29 cellular contexts compared by ENCODE assay signal in the genomic region with DNA sequence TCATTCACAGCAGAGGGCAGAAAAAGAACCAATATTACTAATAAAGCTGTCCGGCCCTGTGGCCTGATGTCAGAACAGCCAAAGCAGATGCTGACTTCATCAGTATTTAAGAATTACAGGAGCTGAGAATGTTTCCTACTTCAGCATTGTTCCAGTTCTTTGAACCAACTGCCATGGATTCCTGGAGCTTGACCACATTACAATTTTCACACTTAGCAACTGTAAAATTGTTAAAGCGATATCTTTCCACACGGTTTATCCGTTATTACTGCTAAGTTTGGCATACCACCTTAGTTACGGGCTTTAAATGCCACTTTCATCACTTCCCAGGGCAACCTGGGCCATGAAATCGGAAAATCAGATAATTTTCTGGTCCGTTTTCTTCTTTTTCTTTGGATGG.
"Had no signal": no experiment of that assay in that cellular context is flagged by ENCODE, and none has a peak within 500 bp of the region (broad histone marks: within the 10 kb centered on the region; RNA-seq: fewer than 3 reads in every experiment).

No MANE protein-coding gene starts in this region.

- H3K9me3 Mint-ChIP-seq: activated CD4-positive, alpha-beta memory T cell treated with anti-CD3 and anti-CD28 coated beads, Interleukin-2, amount 10 ng/mL, durations not matched to agents 7 days and 5 days; activated CD4-positive, alpha-beta T cell treated with anti-CD3 and anti-CD28 coated beads, Interleukin-2, amount 10 ng/mL, durations not matched to agents 7 days and 5 days; activated naive CD4-positive, alpha-beta T cell treated with anti-CD3 and anti-CD28 coated beads, Interleukin-2, amount 10 ng/mL, durations not matched to agents 7 days and 5 days; activated naive CD8-positive, alpha-beta T cell treated with anti-CD3 and anti-CD28 coated beads, Interleukin-2, amount 10 ng/mL, durations not matched to agents 7 days and 5 days; nephron progenitor cell; WTC11 had no signal

- H3K9me3 ChIP-seq: ascending aorta, esophagus squamous epithelium, left ventricle myocardium inferior, mucosa of descending colon, right lobe of liver, tibial nerve had no signal

- ATAC-seq: mucosa of descending colon, right lobe of liver, T-helper 17 cell, WTC11 had no signal

- H3K4me1 Mint-ChIP-seq: activated CD4-positive, alpha-beta memory T cell treated with anti-CD3 and anti-CD28 coated beads, Interleukin-2, amount 10 ng/mL, durations not matched to agents 7 days and 5 days; activated CD4-positive, alpha-beta T cell treated with anti-CD3 and anti-CD28 coated beads, Interleukin-2, amount 10 ng/mL, durations not matched to agents 7 days and 5 days; activated naive CD4-positive, alpha-beta T cell treated with anti-CD3 and anti-CD28 coated beads, Interleukin-2, amount 10 ng/mL, durations not matched to agents 7 days and 5 days; activated naive CD8-positive, alpha-beta T cell treated with anti-CD3 and anti-CD28 coated beads, Interleukin-2, amount 10 ng/mL, durations not matched to agents 7 days and 5 days; T-helper 17 cell; WTC11 had no signal

- H3K27me3 ChIP-seq: ascending aorta, brain microvascular endothelial cell, esophagus squamous epithelium, right lobe of liver, tibial nerve had no signal

- H3K4me3 ChIP-seq: ascending aorta, esophagus squamous epithelium, left ventricle myocardium inferior, lung, mucosa of descending colon, right lobe of liver, tibial nerve had no signal

- H3K27ac Mint-ChIP-seq: activated CD4-positive, alpha-beta memory T cell treated with anti-CD3 and anti-CD28 coated beads, Interleukin-2, amount 10 ng/mL, durations not matched to agents 7 days and 5 days; activated CD4-positive, alpha-beta T cell treated with anti-CD3 and anti-CD28 coated beads, Interleukin-2, amount 10 ng/mL, durations not matched to agents 7 days and 5 days; activated naive CD4-positive, alpha-beta T cell treated with anti-CD3 and anti-CD28 coated beads, Interleukin-2, amount 10 ng/mL, durations not matched to agents 7 days and 5 days; activated naive CD8-positive, alpha-beta T cell treated with anti-CD3 and anti-CD28 coated beads, Interleukin-2, amount 10 ng/mL, durations not matched to agents 7 days and 5 days; activated T-cell treated with anti-CD3 and anti-CD28 coated beads, Interleukin-2, amount 50 U/mL, for 24 hours; nephron progenitor cell; T-helper 17 cell; WTC11 had no signal

- FAIRE-seq: endometrium, islet of Langerhans had no signal

- H3K27me3 Mint-ChIP-seq: activated CD4-positive, alpha-beta memory T cell treated with anti-CD3 and anti-CD28 coated beads, Interleukin-2, amount 10 ng/mL, durations not matched to agents 7 days and 5 days; activated CD4-positive, alpha-beta T cell treated with anti-CD3 and anti-CD28 coated beads, Interleukin-2, amount 10 ng/mL, durations not matched to agents 7 days and 5 days; activated naive CD4-positive, alpha-beta T cell treated with anti-CD3 and anti-CD28 coated beads, Interleukin-2, amount 10 ng/mL, durations not matched to agents 7 days and 5 days; activated naive CD8-positive, alpha-beta T cell treated with anti-CD3 and anti-CD28 coated beads, Interleukin-2, amount 10 ng/mL, durations not matched to agents 7 days and 5 days; activated T-cell treated with anti-CD3 and anti-CD28 coated beads, Interleukin-2, amount 50 U/mL, for 24 hours; T-helper 17 cell had no signal

- H3K4me1 ChIP-seq: ascending aorta, esophagus squamous epithelium, left ventricle myocardium inferior, right lobe of liver, tibial nerve had no signal

- H3K4me3 Mint-ChIP-seq: activated CD4-positive, alpha-beta memory T cell treated with anti-CD3 and anti-CD28 coated beads, Interleukin-2, amount 10 ng/mL, durations not matched to agents 7 days and 5 days; activated CD4-positive, alpha-beta T cell treated with anti-CD3 and anti-CD28 coated beads, Interleukin-2, amount 10 ng/mL, durations not matched to agents 7 days and 5 days; activated naive CD4-positive, alpha-beta T cell treated with anti-CD3 and anti-CD28 coated beads, Interleukin-2, amount 10 ng/mL, durations not matched to agents 7 days and 5 days; activated naive CD8-positive, alpha-beta T cell treated with anti-CD3 and anti-CD28 coated beads, Interleukin-2, amount 10 ng/mL, durations not matched to agents 7 days and 5 days; activated T-cell treated with anti-CD3 and anti-CD28 coated beads, Interleukin-2, amount 50 U/mL, for 24 hours; nephron progenitor cell; T-helper 17 cell; WTC11 had no signal

- H3K36me3 ChIP-seq: ascending aorta, brain microvascular endothelial cell, esophagus squamous epithelium, left ventricle myocardium inferior, right lobe of liver, tibial nerve had no signal

- H3K27ac ChIP-seq: ascending aorta, brain microvascular endothelial cell, epithelial cell of prostate, esophagus squamous epithelium, left ventricle myocardium inferior, right lobe of liver, tibial nerve had no signal

- DNase-seq: activated CD4-positive, alpha-beta memory T cell treated with anti-CD3 and anti-CD28 coated beads, Interleukin-2, amount 10 ng/mL, durations not matched to agents 7 days and 5 days; activated CD4-positive, alpha-beta T cell treated with anti-CD3 and anti-CD28 coated beads for 1 hour; activated CD4-positive, alpha-beta T cell treated with anti-CD3 and anti-CD28 coated beads, Interleukin-2, amount 10 ng/mL, durations not matched to agents 7 days and 5 days; activated CD8-positive, alpha-beta memory T cell treated with anti-CD3 and anti-CD28 coated beads, Interleukin-2, amount 50 U/mL, for 48 hours; activated gamma-delta T cell; activated naive CD4-positive, alpha-beta T cell treated with anti-CD3 and anti-CD28 coated beads, Interleukin-2, amount 10 ng/mL, durations not matched to agents 7 days and 5 days; activated naive CD8-positive, alpha-beta T cell treated with anti-CD3 and anti-CD28 coated beads, Interleukin-2, amount 10 ng/mL, durations not matched to agents 7 days and 5 days; activated T-cell treated with anti-CD3 and anti-CD28 coated beads, Interleukin-2, amount 50 U/mL, for 24 hours; brain microvascular endothelial cell; caudate nucleus; effector CD4-positive, alpha-beta T cell; esophagus squamous epithelium; foreskin melanocyte; left ventricle myocardium inferior; mucosa of descending colon; nephron progenitor cell; occipital lobe; right lobe of liver; stimulated activated CD4-positive, alpha-beta T cell treated with anti-CD3 and anti-CD28 coated beads, Interleukin-2, amount 100 ng/mL, for 48 hours; stimulated activated naive CD4-positive, alpha-beta T cell treated with Interleukin-2 at 50 U/mL for 16 hours; T-helper 17 cell; T1000 had no signal

- H3K36me3 Mint-ChIP-seq: activated naive CD4-positive, alpha-beta T cell treated with anti-CD3 and anti-CD28 coated beads, Interleukin-2, amount 10 ng/mL, durations not matched to agents 7 days and 5 days; activated naive CD8-positive, alpha-beta T cell treated with anti-CD3 and anti-CD28 coated beads, Interleukin-2, amount 10 ng/mL, durations not matched to agents 7 days and 5 days; WTC11 had no signal
